In genomic region chr16:59909262-59909661, GRCh38 we compare ENCODE assay signal across 22 cellular contexts.
"Had no signal": no experiment of that assay in that cellular context is flagged by ENCODE, and none has a peak within 500 bp of the region (broad histone marks: within the 10 kb centered on the region; RNA-seq: fewer than 3 reads in every experiment).

No MANE protein-coding gene starts in this region.

- DNase-seq: activated B cell treated with CpG ODN at 0.5 μM for 24 hours; activated CD4-positive, alpha-beta memory T cell treated with anti-CD3 and anti-CD28 coated beads for 36 hours; activated CD4-positive, alpha-beta T cell treated with anti-CD3 and anti-CD28 coated beads for 4 hours; activated effector memory CD4-positive, alpha-beta T cell treated with Interleukin-2 at 50 U/mL for 16 hours; activated naive CD4-positive, alpha-beta T cell treated with anti-CD3 and anti-CD28 coated beads for 36 hours; activated T-cell treated with anti-CD3 and anti-CD28 coated beads, Interleukin-2, amount 50 U/mL, for 48 hours; amygdala; body of pancreas; dermis blood vessel endothelial cell; effector memory CD4-positive, alpha-beta T cell; foreskin melanocyte; lower lobe of right lung; naive thymus-derived CD4-positive, alpha-beta T cell; stimulated activated CD4-positive, alpha-beta T cell treated with anti-CD3 and anti-CD28 coated beads, Interleukin-1b, Interleukin-23, amount 100 ng/mL, for 48 hours; stimulated activated naive CD8-positive, alpha-beta T cell treated with anti-CD3 and anti-CD28 coated beads, Interleukin-15, amount 100 ng/mL, for 72 hours; T-helper 17 cell had no signal

- ATAC-seq: body of pancreas; left lobe of liver; lower lobe of right lung; naive thymus-derived CD4-positive, alpha-beta T cell; stimulated activated effector memory CD8-positive, alpha-beta T cell treated with anti-CD3 and anti-CD28 coated beads, Interleukin-12 subunit alpha, Interleukin-12 subunit beta, amount 100 ng/mL, for 72 hours; stimulated activated naive CD8-positive, alpha-beta T cell treated with anti-CD3 and anti-CD28 coated beads, Interleukin-15, amount 100 ng/mL, for 72 hours; T-helper 17 cell had no signal

- H3K27ac Mint-ChIP-seq: activated B cell treated with CpG ODN at 0.5 μM for 24 hours; activated CD4-positive, alpha-beta memory T cell treated with anti-CD3 and anti-CD28 coated beads for 36 hours; activated naive CD4-positive, alpha-beta T cell treated with anti-CD3 and anti-CD28 coated beads for 36 hours; naive thymus-derived CD4-positive, alpha-beta T cell; stimulated activated effector memory CD8-positive, alpha-beta T cell treated with anti-CD3 and anti-CD28 coated beads, Interleukin-12 subunit alpha, Interleukin-12 subunit beta, amount 100 ng/mL, for 72 hours; stimulated activated naive CD8-positive, alpha-beta T cell treated with anti-CD3 and anti-CD28 coated beads, Interleukin-15, amount 100 ng/mL, for 72 hours; T-helper 17 cell had no signal

- H3K4me1 Mint-ChIP-seq: activated B cell treated with CpG ODN at 0.5 μM for 24 hours; naive thymus-derived CD4-positive, alpha-beta T cell; stimulated activated effector memory CD8-positive, alpha-beta T cell treated with anti-CD3 and anti-CD28 coated beads, Interleukin-12 subunit alpha, Interleukin-12 subunit beta, amount 100 ng/mL, for 72 hours; stimulated activated naive CD8-positive, alpha-beta T cell treated with anti-CD3 and anti-CD28 coated beads, Interleukin-15, amount 100 ng/mL, for 72 hours; T-helper 17 cell had no signal

- H3K27me3 Mint-ChIP-seq: activated B cell treated with CpG ODN at 0.5 μM for 24 hours; activated CD4-positive, alpha-beta memory T cell treated with anti-CD3 and anti-CD28 coated beads for 36 hours; naive thymus-derived CD4-positive, alpha-beta T cell; stimulated activated naive CD8-positive, alpha-beta T cell treated with anti-CD3 and anti-CD28 coated beads, Interleukin-15, amount 100 ng/mL, for 72 hours; T-helper 17 cell had no signal

- H3K4me1 ChIP-seq: body of pancreas, lower lobe of right lung, prostate gland, right atrium auricular region, suprapubic skin had no signal

- H3K36me3 Mint-ChIP-seq: activated CD4-positive, alpha-beta memory T cell treated with anti-CD3 and anti-CD28 coated beads for 36 hours; naive thymus-derived CD4-positive, alpha-beta T cell; stimulated activated effector memory CD8-positive, alpha-beta T cell treated with anti-CD3 and anti-CD28 coated beads, Interleukin-12 subunit alpha, Interleukin-12 subunit beta, amount 100 ng/mL, for 72 hours had no signal

- H3K9me3 ChIP-seq: body of pancreas, lower lobe of right lung, prostate gland, right atrium auricular region, suprapubic skin, tibial nerve had no signal

- H3K9me3 Mint-ChIP-seq: activated naive CD4-positive, alpha-beta T cell treated with anti-CD3 and anti-CD28 coated beads for 36 hours had no signal

- H3K4me3 ChIP-seq: body of pancreas, lower lobe of right lung, prostate gland, right atrium auricular region, suprapubic skin, tibial nerve had no signal

- H3K36me3 ChIP-seq: lower lobe of right lung, prostate gland, right atrium auricular region, suprapubic skin, tibial nerve had no signal

- H3K27me3 ChIP-seq: body of pancreas, right atrium auricular region, suprapubic skin, tibial nerve had no signal

- H3K27ac ChIP-seq: body of pancreas, lower lobe of right lung, prostate gland, right atrium auricular region, suprapubic skin, tibial nerve had no signal

- H3K4me3 Mint-ChIP-seq: activated B cell treated with CpG ODN at 0.5 μM for 24 hours; activated CD4-positive, alpha-beta memory T cell treated with anti-CD3 and anti-CD28 coated beads for 36 hours; activated naive CD4-positive, alpha-beta T cell treated with anti-CD3 and anti-CD28 coated beads for 36 hours; naive thymus-derived CD4-positive, alpha-beta T cell; stimulated activated effector memory CD8-positive, alpha-beta T cell treated with anti-CD3 and anti-CD28 coated beads, Interleukin-12 subunit alpha, Interleukin-12 subunit beta, amount 100 ng/mL, for 72 hours; stimulated activated naive CD8-positive, alpha-beta T cell treated with anti-CD3 and anti-CD28 coated beads, Interleukin-15, amount 100 ng/mL, for 72 hours; T-helper 17 cell had no signal
